ENCODE assay signal across 36 cellular contexts in genomic region chr9:129395633-129396364, GRCh38.
"Had no signal": no experiment of that assay in that cellular context is flagged by ENCODE, and none has a peak within 500 bp of the region (broad histone marks: within the 10 kb centered on the region; RNA-seq: fewer than 3 reads in every experiment).

No MANE protein-coding gene starts in this region.

- FAIRE-seq: endometrium, endothelial cell of umbilical vein had no signal

- H3K4me3 ChIP-seq: adrenal gland, ascending aorta, breast epithelium, cardiac muscle cell, colonic mucosa, esophagus squamous epithelium, gastroesophageal sphincter had no signal

- ATAC-seq: activated CD4-positive, CD25-positive, alpha-beta regulatory T cell treated with anti-CD3 and anti-CD28 coated beads, Interleukin-2, amount 50 U/mL, for 24 hours; activated CD8-positive, alpha-beta T cell treated with anti-CD3 and anti-CD28 coated beads for 36 hours; activated naive CD8-positive, alpha-beta T cell treated with anti-CD3 and anti-CD28 coated beads, Interleukin-2, amount 50 U/mL, for 24 hours; activated T-cell treated with anti-CD3 and anti-CD28 coated beads, Interleukin-2, amount 50 U/mL, for 4 hours; activated T-helper 17 cell treated with anti-CD3 and anti-CD28 coated beads, Interleukin-2, amount 50 U/mL, for 72 hours; gastroesophageal sphincter; T-helper 17 cell had no signal

- H3K27me3 ChIP-seq: adrenal gland, ascending aorta, breast epithelium, colonic mucosa, esophagus squamous epithelium, gastroesophageal sphincter had no signal

- H3K9me3 ChIP-seq: adrenal gland, ascending aorta, breast epithelium, colonic mucosa, esophagus squamous epithelium, gastroesophageal sphincter had no signal

- H3K36me3 ChIP-seq: adrenal gland, ascending aorta, breast epithelium, cardiac muscle cell, colonic mucosa, esophagus squamous epithelium, gastroesophageal sphincter, WERI-Rb-1 had no signal

- H3K9me3 Mint-ChIP-seq: activated B cell treated with CpG ODN at 0.5 μM for 24 hours; activated CD8-positive, alpha-beta T cell treated with anti-CD3 and anti-CD28 coated beads for 36 hours; activated naive CD8-positive, alpha-beta T cell treated with anti-CD3 and anti-CD28 coated beads for 36 hours; activated naive CD8-positive, alpha-beta T cell treated with anti-CD3 and anti-CD28 coated beads, Interleukin-2, amount 50 U/mL, for 24 hours; activated T-cell treated with anti-CD3 and anti-CD28 coated beads, Interleukin-2, amount 50 U/mL, for 4 hours; activated T-helper 17 cell treated with anti-CD3 and anti-CD28 coated beads, Interleukin-2, amount 50 U/mL, for 72 hours; T-helper 2 cell treated with Interferon-gamma antibody and Interleukin-4, amounts not matched to agents 5 μg/mL and 100 μg/mL, for 36 hours had no signal

- H3K36me3 Mint-ChIP-seq: activated naive CD8-positive, alpha-beta T cell treated with anti-CD3 and anti-CD28 coated beads for 36 hours; brain had no signal

- DNase-seq: activated B cell treated with CpG ODN at 0.5 μM for 24 hours; activated CD4-positive, alpha-beta T cell treated with anti-CD3 and anti-CD28 coated beads for 48 hours; activated CD4-positive, alpha-beta T cell treated with anti-CD3 and anti-CD28 coated beads, Interleukin-2, amount 50 U/mL, for 1 hour; activated CD4-positive, alpha-beta T cell treated with anti-CD3 and anti-CD28 coated beads, Interleukin-2, amount 50 U/mL, for 48 hours; activated CD8-positive, alpha-beta memory T cell treated with anti-CD3 and anti-CD28 coated beads for 24 hours; activated CD8-positive, alpha-beta T cell treated with anti-CD3 and anti-CD28 coated beads for 36 hours; activated effector memory CD4-positive, alpha-beta T cell treated with Interleukin-2 at 50 U/mL for 16 hours; activated gamma-delta T cell treated with Interleukin-2 at 50 U/mL for 16 hours; activated naive CD4-positive, alpha-beta T cell treated with anti-CD3 and anti-CD28 coated beads, Interleukin-2, amount 50 U/mL, for 16 hours; activated naive CD4-positive, alpha-beta T cell treated with Interleukin-2 at 50 U/mL for 16 hours; activated naive CD8-positive, alpha-beta T cell treated with anti-CD3 and anti-CD28 coated beads for 36 hours; activated naive CD8-positive, alpha-beta T cell treated with anti-CD3 and anti-CD28 coated beads, Interleukin-2, amount 50 U/mL, for 24 hours; activated T-cell treated with anti-CD3 and anti-CD28 coated beads, Interleukin-2, amount 50 U/mL, for 4 hours; adrenal gland; amygdala; central memory CD4-positive, alpha-beta T cell; cerebellar nuclear complex; colonic mucosa; effector CD8-positive, alpha-beta T cell; esophagus squamous epithelium; foreskin melanocyte; T-helper 1 cell; T-helper 17 cell; T1000; WERI-Rb-1 had no signal

- H3K4me1 ChIP-seq: adrenal gland, ascending aorta, breast epithelium, colonic mucosa, esophagus squamous epithelium, gastroesophageal sphincter had no signal

- H3K4me3 Mint-ChIP-seq: activated B cell treated with CpG ODN at 0.5 μM for 24 hours; activated CD8-positive, alpha-beta T cell treated with anti-CD3 and anti-CD28 coated beads for 36 hours; activated naive CD8-positive, alpha-beta T cell treated with anti-CD3 and anti-CD28 coated beads for 36 hours; activated naive CD8-positive, alpha-beta T cell treated with anti-CD3 and anti-CD28 coated beads, Interleukin-2, amount 50 U/mL, for 24 hours; activated T-cell treated with anti-CD3 and anti-CD28 coated beads, Interleukin-2, amount 50 U/mL, for 4 hours; activated T-helper 17 cell treated with anti-CD3 and anti-CD28 coated beads, Interleukin-2, amount 50 U/mL, for 72 hours; brain; T-helper 17 cell; T-helper 2 cell treated with Interferon-gamma antibody and Interleukin-4, amounts not matched to agents 5 μg/mL and 100 μg/mL, for 36 hours had no signal

- H3K27me3 Mint-ChIP-seq: activated B cell treated with CpG ODN at 0.5 μM for 24 hours; activated CD8-positive, alpha-beta T cell treated with anti-CD3 and anti-CD28 coated beads for 36 hours; activated naive CD8-positive, alpha-beta T cell treated with anti-CD3 and anti-CD28 coated beads for 36 hours; activated naive CD8-positive, alpha-beta T cell treated with anti-CD3 and anti-CD28 coated beads, Interleukin-2, amount 50 U/mL, for 24 hours; activated T-helper 17 cell treated with anti-CD3 and anti-CD28 coated beads, Interleukin-2, amount 50 U/mL, for 72 hours; brain; T-helper 17 cell had no signal

- H3K27ac Mint-ChIP-seq: activated B cell treated with CpG ODN at 0.5 μM for 24 hours; activated CD8-positive, alpha-beta T cell treated with anti-CD3 and anti-CD28 coated beads for 36 hours; activated naive CD8-positive, alpha-beta T cell treated with anti-CD3 and anti-CD28 coated beads for 36 hours; activated naive CD8-positive, alpha-beta T cell treated with anti-CD3 and anti-CD28 coated beads, Interleukin-2, amount 50 U/mL, for 24 hours; activated T-helper 17 cell treated with anti-CD3 and anti-CD28 coated beads, Interleukin-2, amount 50 U/mL, for 72 hours; brain; T-helper 17 cell; T-helper 2 cell treated with Interferon-gamma antibody and Interleukin-4, amounts not matched to agents 5 μg/mL and 100 μg/mL, for 36 hours had no signal

- H3K4me1 Mint-ChIP-seq: activated B cell treated with CpG ODN at 0.5 μM for 24 hours; activated naive CD8-positive, alpha-beta T cell treated with anti-CD3 and anti-CD28 coated beads for 36 hours; activated naive CD8-positive, alpha-beta T cell treated with anti-CD3 and anti-CD28 coated beads, Interleukin-2, amount 50 U/mL, for 24 hours; activated T-helper 17 cell treated with anti-CD3 and anti-CD28 coated beads, Interleukin-2, amount 50 U/mL, for 72 hours; brain; T-helper 17 cell had no signal

- H3K27ac ChIP-seq: ascending aorta, breast epithelium, cardiac muscle cell, colonic mucosa, epithelial cell of prostate, esophagus squamous epithelium, gastroesophageal sphincter, WERI-Rb-1 had no signal
